Comparison of ENCODE assay signal across 10 cellular contexts in genomic region chr20:38874460-38875169, GRCh38. TPM values are rescaled to one million over a fixed set of nuclear protein-coding genes. Genes with fewer than 3 reads are reported as not detected.
A peak's percentile ranks its signal among the peaks of the same experiment; 100 is the strongest.
DNase-seq lines count a peak whose midpoint lies in the region; ATAC-seq and TF ChIP-seq lines count a peak whose summit lies in the region.
"Had no signal": no experiment of that assay in that cellular context is flagged by ENCODE, and none has a peak within 500 bp of the region (broad histone marks: within the 10 kb centered on the region; RNA-seq: fewer than 3 reads in every experiment).

No MANE protein-coding gene starts in this region.

- H3K4me3 ChIP-seq in BLaER1 treated with 17β-estradiol and CSF1 and Interleukin-3, amounts not matched to agents 10 nM and 100 nM, result peak overlapping the region in 9 of 10 experiments; percentile 7 to 63 (median 49); a peak in 16 of 20 replicates
- no peak overlapping the region for H3K4me3 ChIP-seq in right lobe of liver

- H3K27ac Mint-ChIP-seq in activated CD8-positive, alpha-beta T cell treated with anti-CD3 and anti-CD28 coated beads for 36 hours, result peak overlapping the region; percentile 96
- H3K27ac Mint-ChIP-seq: progenitor cell of endocrine pancreas had no signal

- H3K27me3 Mint-ChIP-seq in activated CD8-positive, alpha-beta T cell treated with anti-CD3 and anti-CD28 coated beads for 36 hours, result no peaks in the 10 kb centered on the region

- H3K9me3 Mint-ChIP-seq in activated CD8-positive, alpha-beta T cell treated with anti-CD3 and anti-CD28 coated beads for 36 hours, result no peaks in the 10 kb centered on the region

- H3K27ac ChIP-seq in BLaER1 treated with 17β-estradiol and CSF1 and Interleukin-3, amounts not matched to agents 10 nM and 100 nM, result peak overlapping the region in 9 of 11 experiments; percentile 48 to 88 (median 79); a peak in 19 of 22 replicates
- H3K27ac ChIP-seq in right lobe of liver, result peak overlapping the region; percentile 2 to 48 (median 14)

- H3K36me3 ChIP-seq in BLaER1 treated with 17β-estradiol and CSF1 and Interleukin-3, amounts not matched to agents 10 nM and 100 nM, result no peaks in the 10 kb centered on the region
- H3K36me3 ChIP-seq in right lobe of liver, result no peaks in the 10 kb centered on the region

- intact Hi-C loops in activated CD8-positive, alpha-beta T cell treated with anti-CD3 and anti-CD28 coated beads for 36 hours (cut with micrococcal nuclease), result loop anchor here (2.0 to 5.0 kb wide), 3 partner anchors 18 to 67 kb away; partner anchors contain the start of gene PPP1R16B
- intact Hi-C loops in right lobe of liver (cut with DNase I), result no loop called here

- no peak for TF ChIP-seq POLR2A in right lobe of liver (IDR thresholded peaks at IDR 0.05)

- POLR2A ChIA-PET in activated CD8-positive, alpha-beta T cell treated with anti-CD3 and anti-CD28 coated beads for 36 hours (lab: Charles Lee), result interaction anchor here (0.7 to 3.4 kb wide), 9 partner anchors 12 to 127 kb away, joined by 3 to 20 read pairs (median 4); partner anchors contain the start of genes ACTR5 and PPP1R16B

- H3K4me3 Mint-ChIP-seq in activated CD8-positive, alpha-beta T cell treated with anti-CD3 and anti-CD28 coated beads for 36 hours, result peak overlapping the region; percentile 67

- H3K9me3 ChIP-seq in BLaER1 treated with 17β-estradiol and CSF1 and Interleukin-3, amounts not matched to agents 10 nM and 100 nM (replicated peaks in 1 of 11), result no peaks in the 10 kb centered on the region
- no peaks in the 10 kb centered on the region for H3K9me3 ChIP-seq in right lobe of liver

- peaks cover 53 to 90% (median 83%) of the 10 kb centered on the region in 10 experiments for H3K4me1 ChIP-seq in BLaER1 treated with 17β-estradiol and CSF1 and Interleukin-3, amounts not matched to agents 10 nM and 100 nM
- peaks cover 0 to 9% (median 0%) of the 10 kb centered on the region in 4 donors for H3K4me1 ChIP-seq in right lobe of liver

- H3K4me2 ChIP-seq in BLaER1 treated with 17β-estradiol and CSF1 and Interleukin-3, amounts not matched to agents 10 nM and 100 nM, result peak overlapping the region; percentile 81 to 98 (median 94)

- H3K27me3 ChIP-seq in BLaER1 treated with 17β-estradiol and CSF1 and Interleukin-3, amounts not matched to agents 10 nM and 100 nM, result no peaks in the 10 kb centered on the region
- H3K27me3 ChIP-seq in right lobe of liver, result no peaks in the 10 kb centered on the region

- WGBS in right lobe of liver (ENCODE audit: insufficient coverage, low coverage, low lambda C conversion rate, missing lambda C conversion rate), result 45% methylated on average over 2 of the region's 4 CpGs

- in situ Hi-C loops in KBM-7 (cut with MboI; ENCODE audit: low pct_unique_long_range_greater_than_20kb, low sequenced_read_pairs), result no loop called here

- ATAC-seq in GM21717 (IDR thresholded peaks at IDR 0.05; ENCODE audit: unreplicated experiment) (peak; percentile 2), right lobe of liver (peak; percentile 82 to 88 (median 84))
- ATAC-seq in activated CD8-positive, alpha-beta T cell treated with anti-CD3 and anti-CD28 coated beads for 36 hours, result peak; percentile 9

- CTCF ChIA-PET in activated CD8-positive, alpha-beta T cell treated with anti-CD3 and anti-CD28 coated beads for 36 hours (lab: Charles Lee), result interaction anchor here (0.8 to 3.7 kb wide), 9 partner anchors 16 to 85 kb away, joined by 3 to 18 read pairs (median 7); partner anchors contain the start of gene PPP1R16B

- TF ChIP-seq CTCF in activated CD8-positive, alpha-beta T cell treated with anti-CD3 and anti-CD28 coated beads for 36 hours (IDR thresholded peaks at IDR 0.05), result no peak
- no peak for TF ChIP-seq CTCF in right lobe of liver (IDR thresholded peaks at IDR 0.05)

- H3K36me3 Mint-ChIP-seq in activated CD8-positive, alpha-beta T cell treated with anti-CD3 and anti-CD28 coated beads for 36 hours (ENCODE audit: low read depth), result peaks cover 23% of the 10 kb centered on the region

- H3K9ac ChIP-seq in BLaER1 treated with 17β-estradiol and CSF1 and Interleukin-3, amounts not matched to agents 10 nM and 100 nM, result peak overlapping the region in 9 of 11 experiments; percentile 19 to 79 (median 68); a peak in 17 of 22 replicates

- no peak for DNase-seq in activated CD8-positive, alpha-beta T cell treated with anti-CD3 and anti-CD28 coated beads for 36 hours
- peak in 2 of 3 donors; percentile 53 to 74 for DNase-seq in right lobe of liver
- no peak for DNase-seq in NCI-H128 (lab: John Stamatoyannopoulos, UW; ENCODE audit: unreplicated experiment)
- DNase-seq in DMS153 treated with DMSO at 0.1 percent for 48 hours (lab: John Stamatoyannopoulos, UW; ENCODE audit: unreplicated experiment), result no peak
- no peak for DNase-seq in NCI-H446 treated with DMSO at 0.1 percent for 48 hours (lab: John Stamatoyannopoulos, UW)
- DNase-seq in KBM-7, result no peak
- DNase-seq: NCI-H1436 treated with DMSO at 0.1 percent for 48 hours had no signal

- H4K20me1 ChIP-seq in BLaER1 treated with 17β-estradiol and CSF1 and Interleukin-3, amounts not matched to agents 10 nM and 100 nM, result peaks cover 0 to 2% (median 0%) of the 10 kb centered on the region in 11 experiments; a peak in 5 of 22 replicates

- H3K4me1 Mint-ChIP-seq in activated CD8-positive, alpha-beta T cell treated with anti-CD3 and anti-CD28 coated beads for 36 hours (ENCODE audit: low read depth), result peaks cover 92% of the 10 kb centered on the region

RNA-seq across cellular contexts. Expression of gene FAM83D, which starts 51.6 kb away (rescaled TPM):
- 10 to 100 TPM; 12.6 to 13.8 TPM for total RNA-seq in activated CD8-positive, alpha-beta T cell treated with anti-CD3 and anti-CD28 coated beads for 36 hours
- 1 to 10 TPM in 4 of 6 experiments, under 1 TPM in 2; 0.83 to 3.3 (median 1.7) TPM for total RNA-seq in right lobe of liver

Comparison
In these comparisons a context has a peak if more than half of its experiments do, and no peak if none do; other contexts are left out.
1. H3K4me3 ChIP-seq: peak in BLaER1 treated with 17β-estradiol and CSF1 and Interleukin-3, amounts not matched to agents 10 nM and 100 nM (9 of 10); none in right lobe of liver (0 of 3).
2. ATAC-seq: peak in every context shown above with its lines; median percentile 84 in right lobe of liver; 9 in activated CD8-positive, alpha-beta T cell treated with anti-CD3 and anti-CD28 coated beads for 36 hours; 2 in GM21717.
3. DNase-seq: peak in right lobe of liver (2 of 3); none in activated CD8-positive, alpha-beta T cell treated with anti-CD3 and anti-CD28 coated beads for 36 hours (single experiment), NCI-H128 (single experiment), DMS153 treated with DMSO at 0.1 percent for 48 hours (single experiment), NCI-H446 treated with DMSO at 0.1 percent for 48 hours (single experiment) and KBM-7 (single experiment).